Comparison of ENCODE assay signal across 1 cellular context in genomic region chr2:239436669-239437325, GRCh38.
TF ChIP-seq lines count a peak whose summit lies in the region.

No MANE protein-coding gene starts in this region.

TF ChIP-seq in SK-N-SH treated with all-trans-retinoic acid at 6 μM for 48 hours, 23 proteins besides CTCF, POLR2A, EP300 and RAD21 (continued from another document):
- TF ChIP-seq CREB5 (CRISPR knock-in tag; IDR thresholded peaks at IDR 0.05; ENCODE audit: low read depth), result no peak
